19 cellular contexts compared by ENCODE assay signal in the genomic region with DNA sequence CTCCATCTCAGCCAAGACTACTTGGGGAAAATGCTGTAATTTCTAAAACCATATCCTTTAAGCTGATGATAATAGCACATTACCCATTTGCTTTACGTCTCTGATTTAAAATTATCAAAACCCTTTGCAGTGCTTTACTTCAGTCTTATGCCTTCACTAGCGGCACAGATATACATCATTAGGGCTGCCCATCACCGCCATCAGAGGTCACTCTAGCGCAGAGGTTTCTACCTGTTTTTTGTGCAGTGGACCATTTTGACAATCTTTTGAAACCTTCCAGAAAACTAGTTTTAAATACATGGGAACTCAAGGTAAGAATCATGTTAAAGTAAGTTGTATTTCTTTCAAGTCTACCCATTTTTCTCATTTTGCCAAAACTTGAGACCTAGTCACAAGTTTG.
A peak's percentile ranks its signal among the peaks of the same experiment; 100 is the strongest.
DNase-seq lines count a peak whose midpoint lies in the region; ATAC-seq and TF ChIP-seq lines count a peak whose summit lies in the region.
"Had no signal": no experiment of that assay in that cellular context is flagged by ENCODE, and none has a peak within 500 bp of the region (broad histone marks: within the 10 kb centered on the region; RNA-seq: fewer than 3 reads in every experiment).

No MANE protein-coding gene starts in this region.

- H3K4me1 ChIP-seq in OCI-LY7 (ENCODE audit: insufficient read depth, low read length, poor library complexity, severe bottlenecking) (no peaks in the 10 kb centered on the region), endodermal cell (ENCODE audit: control insufficient read depth, insufficient read depth, low read length) (no peaks in the 10 kb centered on the region), neural progenitor cell (no peaks in the 10 kb centered on the region)
- H3K4me1 ChIP-seq: HAP-1 had no signal

- no TSS peak for BruUV-seq in OCI-LY7 (replicated peaks; lab: Mats Ljungman, UMichigan)

- no peak overlapping the region for H3K4me3 Mint-ChIP-seq in activated naive CD4-positive, alpha-beta T cell treated with anti-CD3 and anti-CD28 coated beads for 36 hours
- no peak overlapping the region for H3K4me3 Mint-ChIP-seq in activated naive CD4-positive, alpha-beta T cell treated with anti-CD3 and anti-CD28 coated beads, Interleukin-2, amount 10 ng/mL, durations not matched to agents 7 days and 5 days
- H3K4me3 Mint-ChIP-seq in endodermal cell, result no peak overlapping the region
- no peak overlapping the region for H3K4me3 Mint-ChIP-seq in neural progenitor cell

- no peaks in the 10 kb centered on the region for H3K79me2 ChIP-seq in OCI-LY7 (ENCODE audit: insufficient read depth, low read depth, low read length)
- no peaks in the 10 kb centered on the region for H3K79me2 ChIP-seq in neural progenitor cell (ENCODE audit: low read depth)

- H3K9me3 ChIP-seq in OCI-LY7 (ENCODE audit: low read length) (no peaks in the 10 kb centered on the region), endodermal cell (ENCODE audit: control insufficient read depth, low read length) (no peaks in the 10 kb centered on the region), neural progenitor cell (ENCODE audit: low read depth) (no peaks in the 10 kb centered on the region)
- H3K9me3 ChIP-seq: HAP-1, SK-N-SH had no signal

- H3K9ac ChIP-seq in endodermal cell (ENCODE audit: extremely low read depth, low read length, poor library complexity, severe bottlenecking), result no peak overlapping the region
- H3K9ac ChIP-seq in neural progenitor cell, result no peak overlapping the region
- H3K9ac ChIP-seq: SK-N-SH had no signal

- H3K27ac Mint-ChIP-seq in activated naive CD4-positive, alpha-beta T cell treated with anti-CD3 and anti-CD28 coated beads for 36 hours, result no peak overlapping the region
- no peak overlapping the region for H3K27ac Mint-ChIP-seq in activated naive CD4-positive, alpha-beta T cell treated with anti-CD3 and anti-CD28 coated beads, Interleukin-2, amount 10 ng/mL, durations not matched to agents 7 days and 5 days
- H3K27ac Mint-ChIP-seq in endodermal cell (no peak overlapping the region), neural progenitor cell (no peak overlapping the region)

- H3K36me3 ChIP-seq in OCI-LY7 (ENCODE audit: insufficient read depth, low read length) (no peaks in the 10 kb centered on the region), endodermal cell (ENCODE audit: control insufficient read depth, insufficient read depth, low read length) (no peaks in the 10 kb centered on the region), neural progenitor cell (no peaks in the 10 kb centered on the region)
- H3K36me3 ChIP-seq: HAP-1 had no signal

- intact Hi-C loops in activated naive CD4-positive, alpha-beta T cell treated with anti-CD3 and anti-CD28 coated beads for 36 hours (cut with micrococcal nuclease), result no loop called here
- intact Hi-C loops in OCI-LY7 (cut with micrococcal nuclease; ENCODE audit: unreplicated experiment), result no loop called here

- H3K36me3 Mint-ChIP-seq in activated naive CD4-positive, alpha-beta T cell treated with anti-CD3 and anti-CD28 coated beads for 36 hours (ENCODE audit: low read depth), result no peaks in the 10 kb centered on the region
- H3K36me3 Mint-ChIP-seq in activated naive CD4-positive, alpha-beta T cell treated with anti-CD3 and anti-CD28 coated beads, Interleukin-2, amount 10 ng/mL, durations not matched to agents 7 days and 5 days, result no peaks in the 10 kb centered on the region
- H3K36me3 Mint-ChIP-seq in endodermal cell (ENCODE audit: low read depth), result no peaks in the 10 kb centered on the region
- H3K36me3 Mint-ChIP-seq in neural progenitor cell, result no peaks in the 10 kb centered on the region

- H3K9me3 Mint-ChIP-seq in activated naive CD4-positive, alpha-beta T cell treated with anti-CD3 and anti-CD28 coated beads for 36 hours, result no peaks in the 10 kb centered on the region
- no peaks in the 10 kb centered on the region for H3K9me3 Mint-ChIP-seq in activated naive CD4-positive, alpha-beta T cell treated with anti-CD3 and anti-CD28 coated beads, Interleukin-2, amount 10 ng/mL, durations not matched to agents 7 days and 5 days
- H3K9me3 Mint-ChIP-seq in endodermal cell (no peaks in the 10 kb centered on the region), neural progenitor cell (no peaks in the 10 kb centered on the region)

- POLR2A ChIA-PET in OCI-LY7 (lab: Charles Lee), result no interaction called here
- POLR2A ChIA-PET in RWPE1 (lab: Yijun Ruan, JAX; ENCODE audit: low non-redundant PET), result no interaction called here

- no peaks in the 10 kb centered on the region for H3K27me3 Mint-ChIP-seq in activated naive CD4-positive, alpha-beta T cell treated with anti-CD3 and anti-CD28 coated beads for 36 hours (ENCODE audit: low read depth)
- H3K27me3 Mint-ChIP-seq in activated naive CD4-positive, alpha-beta T cell treated with anti-CD3 and anti-CD28 coated beads, Interleukin-2, amount 10 ng/mL, durations not matched to agents 7 days and 5 days, result no peaks in the 10 kb centered on the region
- H3K27me3 Mint-ChIP-seq in endodermal cell (ENCODE audit: insufficient read depth) (no peaks in the 10 kb centered on the region), neural progenitor cell (ENCODE audit: insufficient read depth, low read depth) (peaks cover 2% of the 10 kb centered on the region)

- H3K4me1 Mint-ChIP-seq in activated naive CD4-positive, alpha-beta T cell treated with anti-CD3 and anti-CD28 coated beads for 36 hours (ENCODE audit: low read depth), result peaks cover 3% of the 10 kb centered on the region
- peaks cover 8% of the 10 kb centered on the region for H3K4me1 Mint-ChIP-seq in activated naive CD4-positive, alpha-beta T cell treated with anti-CD3 and anti-CD28 coated beads, Interleukin-2, amount 10 ng/mL, durations not matched to agents 7 days and 5 days
- H3K4me1 Mint-ChIP-seq in endodermal cell, result no peaks in the 10 kb centered on the region
- H3K4me1 Mint-ChIP-seq in neural progenitor cell, result no peaks in the 10 kb centered on the region

- no peak overlapping the region for H3K4me2 ChIP-seq in OCI-LY7 (ENCODE audit: low read length)
- no peak overlapping the region for H3K4me2 ChIP-seq in neural progenitor cell
- H3K4me2 ChIP-seq: SK-N-SH had no signal

- no peaks in the 10 kb centered on the region for H4K20me1 ChIP-seq in OCI-LY7 (ENCODE audit: insufficient read depth, low read length)
- H4K20me1 ChIP-seq in neural progenitor cell (ENCODE audit: low read depth), result no peaks in the 10 kb centered on the region

- H3K27ac ChIP-seq in OCI-LY7 (ENCODE audit: low read depth, low read length, poor library complexity, severe bottlenecking), result no peak overlapping the region
- H3K27ac ChIP-seq in endodermal cell (ENCODE audit: low read depth, low read length), result no peak overlapping the region
- H3K27ac ChIP-seq in neural progenitor cell, result no peak overlapping the region
- no peak overlapping the region for H3K27ac ChIP-seq in RWPE1

- CTCF ChIA-PET in activated naive CD4-positive, alpha-beta T cell treated with anti-CD3 and anti-CD28 coated beads for 36 hours (lab: Charles Lee), result no interaction called here
- CTCF ChIA-PET in activated naive CD4-positive, alpha-beta T cell treated with anti-CD3 and anti-CD28 coated beads, Interleukin-2, amount 10 ng/mL, durations not matched to agents 7 days and 5 days (lab: Charles Lee), result no interaction called here
- CTCF ChIA-PET in OCI-LY7 (lab: Charles Lee; ENCODE audit: unreplicated experiment), result no interaction called here
- CTCF ChIA-PET in RWPE1 (lab: Yijun Ruan, JAX), result no interaction called here

- no peak for ATAC-seq in HG03139 (IDR thresholded peaks at IDR 0.05; ENCODE audit: unreplicated experiment)
- ATAC-seq in HG03571 (IDR thresholded peaks at IDR 0.05; ENCODE audit: unreplicated experiment), result no peak

- DNase-seq in activated naive CD4-positive, alpha-beta T cell treated with anti-CD3 and anti-CD28 coated beads for 36 hours, result peak; percentile 25
- no peak for DNase-seq in activated naive CD4-positive, alpha-beta T cell treated with anti-CD3 and anti-CD28 coated beads, Interleukin-2, amount 10 ng/mL, durations not matched to agents 7 days and 5 days
- DNase-seq in OCI-LY7 (ENCODE audit: low spot score), result peak; percentile 4
- DNase-seq in endodermal cell, result peak; percentile 51
- no peak for DNase-seq in neural progenitor cell (ENCODE audit: low spot score)
- no peak for DNase-seq in RWPE1 (ENCODE audit: low spot score)
- DNase-seq: 8988T, DMS79 treated with DMSO at 0.1 percent for 48 hours, KBM-7, NCI-H1048, NCI-H1436, NCI-H1930, NCI-H345, NCI-H524 treated with DMSO at 0.1 percent for 48 hours, SHP77 treated with DMSO at 0.1 percent for 48 hours, SK-N-SH had no signal

- H3K4me3 ChIP-seq in OCI-LY7 (ENCODE audit: low read depth, low read length, poor library complexity, severe bottlenecking) (no peak overlapping the region), endodermal cell (ENCODE audit: low read length) (no peak overlapping the region), neural progenitor cell (no peak overlapping the region)
- H3K4me3 ChIP-seq: HAP-1 had no signal

- no peaks in the 10 kb centered on the region for H3F3A ChIP-seq in neural progenitor cell (ENCODE audit: low read depth)

- H2AFZ ChIP-seq in OCI-LY7 (ENCODE audit: low read length) (no peak overlapping the region), neural progenitor cell (replicated peaks) (no peak overlapping the region)

- 87 to 91% methylated on average over 4 of the region's 4 CpGs for WGBS in endodermal cell (ENCODE audit: insufficient coverage in 1 of 2, insufficient read length in 1 of 2), 2 experiments

- peaks cover 4% of the 10 kb centered on the region; the same call in 1 of the 2 replicates for H3K9me2 ChIP-seq in OCI-LY7 (ENCODE audit: insufficient read depth, low read length)
- H3K9me2 ChIP-seq: SK-N-SH had no signal

- H3K27me3 ChIP-seq in endodermal cell (ENCODE audit: control insufficient read depth, insufficient read depth, low read length, poor library complexity, severe bottlenecking) (no peaks in the 10 kb centered on the region), neural progenitor cell (no peaks in the 10 kb centered on the region)

- TF ChIP-seq CTCF in OCI-LY7 (conservative IDR thresholded peaks at IDR 0.05; ENCODE audit: low read length) (peak; percentile 55), endodermal cell (conservative IDR thresholded peaks at IDR 0.05) (peak; percentile 48), neural progenitor cell (IDR thresholded peaks at IDR 0.05) (peak; percentile 34), RWPE1 (conservative IDR thresholded peaks at IDR 0.05; ENCODE audit: low read depth) (no peak)

Comparison
In these comparisons a context has a peak if more than half of its experiments do, and no peak if none do; other contexts are left out.
1. DNase-seq: peak in activated naive CD4-positive, alpha-beta T cell treated with anti-CD3 and anti-CD28 coated beads for 36 hours (single experiment), OCI-LY7 (single experiment) and endodermal cell (single experiment); none in activated naive CD4-positive, alpha-beta T cell treated with anti-CD3 and anti-CD28 coated beads, Interleukin-2, amount 10 ng/mL, durations not matched to agents 7 days and 5 days (single experiment), neural progenitor cell (single experiment) and RWPE1 (single experiment).